ENCODE assay signal across 16 cellular contexts in the genomic region with DNA sequence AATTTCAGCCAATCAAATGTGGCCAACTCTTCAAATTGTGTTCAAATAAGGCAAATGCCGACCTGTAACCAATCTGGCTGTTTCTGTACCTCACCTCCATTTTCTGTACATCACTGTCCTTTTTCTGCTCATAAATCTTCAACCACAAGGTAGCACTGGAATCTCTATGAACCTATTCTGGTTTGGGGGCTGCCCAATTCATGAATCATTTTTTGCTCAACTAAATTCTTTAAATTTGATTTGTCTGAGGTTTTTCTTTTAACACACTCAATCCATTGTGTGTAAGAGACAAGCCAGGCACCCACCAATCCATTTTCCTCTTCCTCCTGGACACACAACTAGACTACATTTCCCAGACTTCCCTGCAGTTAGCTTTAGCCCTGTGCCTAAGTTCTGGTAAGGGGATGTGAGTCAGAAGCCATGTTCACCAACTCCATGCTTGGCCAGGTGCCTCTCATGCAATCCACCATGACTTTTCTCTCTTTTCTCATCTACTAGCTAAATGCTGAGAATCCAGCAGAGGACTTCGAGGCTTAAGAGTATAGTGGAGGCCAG.
DNase-seq lines count a peak whose midpoint lies in the region; ATAC-seq, FAIRE-seq and TF ChIP-seq lines count a peak whose summit lies in the region.
"Had no signal": no experiment of that assay in that cellular context is flagged by ENCODE, and none has a peak within 500 bp of the region (broad histone marks: within the 10 kb centered on the region; RNA-seq: fewer than 3 reads in every experiment).

No MANE protein-coding gene starts in this region.

- peaks cover 10% of the 10 kb centered on the region for H3K9me3 ChIP-seq in K562 (replicated peaks; ENCODE audit: control insufficient read depth, insufficient read depth, low read depth, low read length)
- H3K9me3 ChIP-seq: HAP-1 had no signal

- no peak overlapping the region for H3K4me3 ChIP-seq in NB4 (ENCODE audit: low read depth, low read length)
- no peak overlapping the region for H3K4me3 ChIP-seq in K562
- H3K4me3 ChIP-seq: BLaER1, HAP-1 had no signal

- no peak for FAIRE-seq in K562 (lab: Jason Lieb, UNC)
- FAIRE-seq: GM12892 had no signal

- POLR2A ChIA-PET in activated CD4-positive, alpha-beta T cell treated with anti-CD3 and anti-CD28 coated beads for 36 hours (lab: Charles Lee), result no interaction called here
- POLR2A ChIA-PET in K562 (lab: Yijun Ruan, JAX), result no interaction called here

- H3K4me3 Mint-ChIP-seq in activated CD4-positive, alpha-beta T cell treated with anti-CD3 and anti-CD28 coated beads for 36 hours, result no peak overlapping the region
- no peak overlapping the region for H3K4me3 Mint-ChIP-seq in activated CD4-positive, alpha-beta T cell treated with anti-CD3 and anti-CD28 coated beads, Interleukin-2, amount 10 ng/mL, durations not matched to agents 24 days and 14 days
- H3K4me3 Mint-ChIP-seq in activated naive CD4-positive, alpha-beta T cell treated with anti-CD3 and anti-CD28 coated beads for 36 hours, result no peak overlapping the region
- H3K4me3 Mint-ChIP-seq: HFFc6 had no signal

- CTCF ChIA-PET in activated CD4-positive, alpha-beta T cell treated with anti-CD3 and anti-CD28 coated beads for 36 hours (lab: Charles Lee), result no interaction called here
- CTCF ChIA-PET in K562 (lab: Yijun Ruan, JAX; ENCODE audit: low intra/inter-chr PET ratio), result no interaction called here
- CTCF ChIA-PET in activated naive CD4-positive, alpha-beta T cell treated with anti-CD3 and anti-CD28 coated beads for 36 hours (lab: Charles Lee), result interaction anchor here (0.6 to 0.8 kb wide), 2 partner anchors 259 to 385 kb away, joined by 3 to 6 read pairs; no protein-coding TSS in a partner anchor

- BruUV-seq in K562 (replicated peaks; lab: Mats Ljungman, UMichigan), result no TSS peak

- peaks cover 0 to 8% of the 10 kb centered on the region in 2 experiments; a peak in 4 of 5 replicates for H3K4me1 ChIP-seq in K562 (replicated peaks in 1 of 2; ENCODE audit: control insufficient read depth in 2 of 2, insufficient read depth in 2 of 2, low read length in 2 of 2)
- H3K4me1 ChIP-seq: BLaER1, HAP-1 had no signal

- peaks cover 5% of the 10 kb centered on the region for H3K9me3 Mint-ChIP-seq in activated CD4-positive, alpha-beta T cell treated with anti-CD3 and anti-CD28 coated beads for 36 hours (ENCODE audit: low read depth)
- peaks cover 13% of the 10 kb centered on the region for H3K9me3 Mint-ChIP-seq in activated CD4-positive, alpha-beta T cell treated with anti-CD3 and anti-CD28 coated beads, Interleukin-2, amount 10 ng/mL, durations not matched to agents 24 days and 14 days
- H3K9me3 Mint-ChIP-seq in activated naive CD4-positive, alpha-beta T cell treated with anti-CD3 and anti-CD28 coated beads for 36 hours, result peaks cover 10% of the 10 kb centered on the region
- H3K9me3 Mint-ChIP-seq: HFFc6 had no signal

- no peaks in the 10 kb centered on the region for H3K4me1 Mint-ChIP-seq in activated CD4-positive, alpha-beta T cell treated with anti-CD3 and anti-CD28 coated beads for 36 hours
- no peaks in the 10 kb centered on the region for H3K4me1 Mint-ChIP-seq in activated CD4-positive, alpha-beta T cell treated with anti-CD3 and anti-CD28 coated beads, Interleukin-2, amount 10 ng/mL, durations not matched to agents 24 days and 14 days
- no peaks in the 10 kb centered on the region for H3K4me1 Mint-ChIP-seq in activated naive CD4-positive, alpha-beta T cell treated with anti-CD3 and anti-CD28 coated beads for 36 hours (ENCODE audit: low read depth)

- H3K4me2 ChIP-seq in K562 (ENCODE audit: insufficient read depth, low read length), result no peak overlapping the region
- H3K4me2 ChIP-seq: BLaER1 had no signal

- no peak for DNase-seq in activated CD4-positive, alpha-beta T cell treated with anti-CD3 and anti-CD28 coated beads for 36 hours
- no peak for DNase-seq in activated CD4-positive, alpha-beta T cell treated with anti-CD3 and anti-CD28 coated beads, Interleukin-2, amount 10 ng/mL, durations not matched to agents 24 days and 14 days
- DNase-seq in NB4 (ENCODE audit: low read depth), result peak; percentile 18
- DNase-seq in K562 (ENCODE audit: extremely low read depth in 1 of 4, low spot score in 3 of 4), result no peak
- peak; percentile 40 for DNase-seq in kidney tubule cell (ENCODE audit: low spot score)
- no peak for DNase-seq in activated naive CD4-positive, alpha-beta T cell treated with anti-CD3 and anti-CD28 coated beads for 36 hours
- DNase-seq: 8988T, AML-193, DMS 273 treated with DMSO at 0.1 percent for 48 hours, GOT3, HFFc6 had no signal

- TF ChIP-seq CTCF in NB4 (IDR thresholded peaks at IDR 0.05; ENCODE audit: low read depth, low read length), result no peak
- TF ChIP-seq CTCF in K562 (IDR thresholded peaks at IDR 0.05 in 2 of 3, conservative IDR thresholded peaks at IDR 0.05 in 1 of 3; ENCODE audit: insufficient read depth in 2 of 3, low read depth in 1 of 3, low read length in 3 of 3), result no peak

- no peak for TF ChIP-seq EP300 in K562 (IDR thresholded peaks at IDR 0.05; ENCODE audit: low read length)

- no peak overlapping the region for H3K27ac ChIP-seq in K562 (ENCODE audit: extremely low read depth, low read depth, low read length)
- H3K27ac ChIP-seq: BLaER1 had no signal

- H2AFZ ChIP-seq in K562 (ENCODE audit: low read depth, low read length), result no peak overlapping the region

- H3K9ac ChIP-seq in K562 (ENCODE audit: insufficient read depth in 1 of 2, low read depth in 2 of 2, low read length in 2 of 2), result no peak overlapping the region
- H3K9ac ChIP-seq: BLaER1 had no signal

- no peaks in the 10 kb centered on the region for H3K79me2 ChIP-seq in K562 (ENCODE audit: control insufficient read depth, insufficient read depth, low read length)

- H3K27me3 ChIP-seq in K562 (ENCODE audit: control insufficient read depth in 2 of 2, insufficient read depth in 2 of 2, low read length in 2 of 2), result no peaks in the 10 kb centered on the region
- H3K27me3 ChIP-seq: BLaER1 had no signal

- H3K36me3 Mint-ChIP-seq in activated CD4-positive, alpha-beta T cell treated with anti-CD3 and anti-CD28 coated beads for 36 hours (ENCODE audit: low read depth), result peaks cover 8% of the 10 kb centered on the region
- peaks cover 7% of the 10 kb centered on the region for H3K36me3 Mint-ChIP-seq in activated CD4-positive, alpha-beta T cell treated with anti-CD3 and anti-CD28 coated beads, Interleukin-2, amount 10 ng/mL, durations not matched to agents 24 days and 14 days (ENCODE audit: low read depth)
- peaks cover 4% of the 10 kb centered on the region for H3K36me3 Mint-ChIP-seq in activated naive CD4-positive, alpha-beta T cell treated with anti-CD3 and anti-CD28 coated beads for 36 hours (ENCODE audit: low read depth)

- peaks cover 3% of the 10 kb centered on the region for H3K27me3 Mint-ChIP-seq in activated CD4-positive, alpha-beta T cell treated with anti-CD3 and anti-CD28 coated beads for 36 hours
- peaks cover 4% of the 10 kb centered on the region for H3K27me3 Mint-ChIP-seq in activated CD4-positive, alpha-beta T cell treated with anti-CD3 and anti-CD28 coated beads, Interleukin-2, amount 10 ng/mL, durations not matched to agents 24 days and 14 days
- H3K27me3 Mint-ChIP-seq in activated naive CD4-positive, alpha-beta T cell treated with anti-CD3 and anti-CD28 coated beads for 36 hours (ENCODE audit: low read depth), result no peaks in the 10 kb centered on the region

- no peaks in the 10 kb centered on the region for H3K9me1 ChIP-seq in K562 (ENCODE audit: control insufficient read depth, insufficient read depth, low read length)

- H3K36me3 ChIP-seq in K562 (ENCODE audit: control insufficient read depth, insufficient read depth, low read length), result no peaks in the 10 kb centered on the region
- H3K36me3 ChIP-seq: BLaER1, HAP-1 had no signal

- H4K20me1 ChIP-seq in K562 (replicated peaks; ENCODE audit: control insufficient read depth, insufficient read depth, low read length), result no peaks in the 10 kb centered on the region
- H4K20me1 ChIP-seq: BLaER1 had no signal

- in situ Hi-C loops in K562 (cut with MboI), result no loop called here

- no peak overlapping the region for H3K27ac Mint-ChIP-seq in activated CD4-positive, alpha-beta T cell treated with anti-CD3 and anti-CD28 coated beads for 36 hours
- no peak overlapping the region for H3K27ac Mint-ChIP-seq in activated CD4-positive, alpha-beta T cell treated with anti-CD3 and anti-CD28 coated beads, Interleukin-2, amount 10 ng/mL, durations not matched to agents 24 days and 14 days
- H3K27ac Mint-ChIP-seq in activated naive CD4-positive, alpha-beta T cell treated with anti-CD3 and anti-CD28 coated beads for 36 hours, result no peak overlapping the region
- H3K27ac Mint-ChIP-seq: HFFc6 had no signal

- intact Hi-C loops in activated CD4-positive, alpha-beta T cell treated with anti-CD3 and anti-CD28 coated beads for 36 hours (cut with DNase I, micrococcal nuclease), result no loop called here
- intact Hi-C loops in activated CD4-positive, alpha-beta T cell treated with anti-CD3 and anti-CD28 coated beads, Interleukin-2, amount 10 ng/mL, durations not matched to agents 24 days and 14 days (cut with micrococcal nuclease), result no loop called here
- intact Hi-C loops in K562 (cut with micrococcal nuclease), result no loop called here
- intact Hi-C loops in activated naive CD4-positive, alpha-beta T cell treated with anti-CD3 and anti-CD28 coated beads for 36 hours (cut with micrococcal nuclease), result no loop called here

- WGBS in K562 (ENCODE audit: insufficient coverage, low coverage, missing lambda C conversion rate), result 33% methylated on average over 2 of the region's 2 CpGs

- TF ChIP-seq POLR2A in NB4 (IDR thresholded peaks at IDR 0.05; ENCODE audit: extremely low read depth, insufficient read length) (no peak), K562 (conservative IDR thresholded peaks at IDR 0.05) (no peak)

- no peak for TF ChIP-seq RAD21 in K562 (CRISPR knock-in tag; conservative IDR thresholded peaks at IDR 0.05 in 1 of 2, IDR thresholded peaks at IDR 0.05 in 1 of 2)

- ATAC-seq in activated CD4-positive, alpha-beta T cell treated with anti-CD3 and anti-CD28 coated beads for 36 hours, result peak; percentile 49
- peak; percentile 45; the same call in 2 of the 3 replicates for ATAC-seq in K562
- no peak for ATAC-seq in HG02840 (IDR thresholded peaks at IDR 0.05; ENCODE audit: low FRiP score, unreplicated experiment)
- ATAC-seq in HG02973 (IDR thresholded peaks at IDR 0.05; ENCODE audit: unreplicated experiment), result no peak

TF ChIP-seq in K562, 482 proteins besides CTCF, POLR2A, EP300 and RAD21:
- TF ChIP-seq POLR3A (IDR thresholded peaks at IDR 0.05; ENCODE audit: borderline replicate concordance, extremely low read depth, insufficient read depth, insufficient read length) (no peak), ZNF282 (CRISPR knock-in tag; IDR thresholded peaks at IDR 0.05) (no peak), RUNX1 (IDR thresholded peaks at IDR 0.05; ENCODE audit: low read depth) (no peak), HCFC1 (IDR thresholded peaks at IDR 0.05; ENCODE audit: low read depth, low read length) (peak; percentile 63), ZFP1 (CRISPR knock-in tag; IDR thresholded peaks at IDR 0.05) (no peak), ZC3H4 (CRISPR knock-in tag; IDR thresholded peaks at IDR 0.05; ENCODE audit: borderline replicate concordance) (no peak), HMGN3 (IDR thresholded peaks at IDR 0.05; ENCODE audit: borderline replicate concordance, extremely low read depth, insufficient read length, low read depth, low read length) (no peak), CSDE1 (IDR thresholded peaks at IDR 0.05) (no peak)

Comparison
In these comparisons a context has a peak if more than half of its experiments do, and no peak if none do; other contexts are left out.
1. ATAC-seq: peak in activated CD4-positive, alpha-beta T cell treated with anti-CD3 and anti-CD28 coated beads for 36 hours (single experiment) and K562 (single experiment); none in HG02840 (single experiment) and HG02973 (single experiment).
2. DNase-seq: peak in NB4 (single experiment) and kidney tubule cell (single experiment); none in activated CD4-positive, alpha-beta T cell treated with anti-CD3 and anti-CD28 coated beads for 36 hours (single experiment), activated CD4-positive, alpha-beta T cell treated with anti-CD3 and anti-CD28 coated beads, Interleukin-2, amount 10 ng/mL, durations not matched to agents 24 days and 14 days (single experiment), K562 (0 of 4) and activated naive CD4-positive, alpha-beta T cell treated with anti-CD3 and anti-CD28 coated beads for 36 hours (single experiment).